15 cellular contexts compared by ENCODE assay signal in genomic region chr4:100985576-100985975, GRCh38.
DNase-seq lines count a peak whose midpoint lies in the region; ATAC-seq and TF ChIP-seq lines count a peak whose summit lies in the region.
"Had no signal": no experiment of that assay in that cellular context is flagged by ENCODE, and none has a peak within 500 bp of the region (broad histone marks: within the 10 kb centered on the region; RNA-seq: fewer than 3 reads in every experiment).

No MANE protein-coding gene starts in this region.

- no peak for ATAC-seq in left cardiac atrium
- ATAC-seq in GM21447 (IDR thresholded peaks at IDR 0.05; ENCODE audit: unreplicated experiment): no peak
- ATAC-seq in natural killer cell treated with Interleukin-12 subunit alpha and Interleukin-12 subunit beta and Interleukin-15 and Interleukin-18, amount 100 ng/mL, for 72 hours: no peak
- ATAC-seq in HG03521 (IDR thresholded peaks at IDR 0.05; ENCODE audit: unreplicated experiment): no peak
- ATAC-seq: CD8-positive, alpha-beta T cell had no signal

- H3K27me3 Mint-ChIP-seq in chondrocyte (ENCODE audit: low read depth) (no peaks in the 10 kb centered on the region), neural crest cell (ENCODE audit: low read depth) (no peaks in the 10 kb centered on the region)
- no peaks in the 10 kb centered on the region for H3K27me3 Mint-ChIP-seq in natural killer cell treated with Interleukin-12 subunit alpha and Interleukin-12 subunit beta and Interleukin-15 and Interleukin-18, amount 100 ng/mL, for 72 hours
- no peaks in the 10 kb centered on the region for H3K27me3 Mint-ChIP-seq in activated T-helper 1 cell treated with anti-CD3 and anti-CD28 coated beads, Interleukin-12 subunit alpha, Interleukin-12 subunit beta, Interleukin-2, Interleukin-4 antibody, amounts not matched to agents 30 ng/mL and 10 ng/mL and 1 ng/mL, durations not matched to agents 14 hours and 24 hours and 36 hours (ENCODE audit: insufficient read depth)

- no peaks in the 10 kb centered on the region for H3K36me3 ChIP-seq in cardiac muscle cell
- H3K36me3 ChIP-seq: BLaER1 had no signal

- peak overlapping the region; percentile 64 for H3K27ac ChIP-seq in cardiac muscle cell
- H3K27ac ChIP-seq: BLaER1 had no signal

- no peaks in the 10 kb centered on the region for H3K36me3 Mint-ChIP-seq in chondrocyte (ENCODE audit: low read depth)
- H3K36me3 Mint-ChIP-seq in neural crest cell (ENCODE audit: low read depth): peaks cover 2% of the 10 kb centered on the region
- H3K36me3 Mint-ChIP-seq in natural killer cell treated with Interleukin-12 subunit alpha and Interleukin-12 subunit beta and Interleukin-15 and Interleukin-18, amount 100 ng/mL, for 72 hours: no peaks in the 10 kb centered on the region
- H3K36me3 Mint-ChIP-seq in activated T-helper 1 cell treated with anti-CD3 and anti-CD28 coated beads, Interleukin-12 subunit alpha, Interleukin-12 subunit beta, Interleukin-2, Interleukin-4 antibody, amounts not matched to agents 30 ng/mL and 10 ng/mL and 1 ng/mL, durations not matched to agents 14 hours and 24 hours and 36 hours (ENCODE audit: low read depth): no peaks in the 10 kb centered on the region
- H3K36me3 Mint-ChIP-seq: CD8-positive, alpha-beta T cell had no signal

- H3K27me3 ChIP-seq in cardiac muscle cell: no peaks in the 10 kb centered on the region
- H3K27me3 ChIP-seq: BLaER1 had no signal

- no peak for TF ChIP-seq CTCF in cardiac muscle cell (IDR thresholded peaks at IDR 0.05; ENCODE audit: low read depth, low read length)
- no peak for TF ChIP-seq CTCF in chondrocyte (IDR thresholded peaks at IDR 0.05)
- TF ChIP-seq CTCF in neural crest cell (conservative IDR thresholded peaks at IDR 0.05): no peak

- no peaks in the 10 kb centered on the region for H3K9me3 ChIP-seq in cardiac muscle cell (ENCODE audit: low read depth)
- H3K9me3 ChIP-seq: BLaER1 had no signal

- DNase-seq in cardiac muscle cell (ENCODE audit: low read depth in 1 of 2, low spot score in 1 of 2) (no peak), left cardiac atrium (no peak), chondrocyte (ENCODE audit: low spot score) (no peak), neural crest cell (ENCODE audit: low read depth, low spot score) (no peak)
- DNase-seq in natural killer cell treated with Interleukin-12 subunit alpha and Interleukin-12 subunit beta and Interleukin-15 and Interleukin-18, amount 100 ng/mL, for 72 hours (ENCODE audit: low spot score): no peak
- no peak for DNase-seq in activated T-helper 1 cell treated with anti-CD3 and anti-CD28 coated beads, Interleukin-12 subunit alpha, Interleukin-12 subunit beta, Interleukin-2, Interleukin-4 antibody, amounts not matched to agents 30 ng/mL and 10 ng/mL and 1 ng/mL, durations not matched to agents 14 hours and 24 hours and 36 hours (ENCODE audit: low spot score)
- DNase-seq: CD8-positive, alpha-beta T cell; Karpas-422; NCI-H1105; NCI-H1694 treated with DMSO at 0.1 percent for 48 hours; NCI-H526 treated with DMSO at 0.1 percent for 48 hours; RPMI8226 had no signal

- H3K27ac Mint-ChIP-seq in chondrocyte (ENCODE audit: unreplicated experiment) (peak overlapping the region; percentile 6), neural crest cell (ENCODE audit: unreplicated experiment) (peak overlapping the region; percentile 86)
- no peak overlapping the region for H3K27ac Mint-ChIP-seq in natural killer cell treated with Interleukin-12 subunit alpha and Interleukin-12 subunit beta and Interleukin-15 and Interleukin-18, amount 100 ng/mL, for 72 hours
- no peak overlapping the region for H3K27ac Mint-ChIP-seq in activated T-helper 1 cell treated with anti-CD3 and anti-CD28 coated beads, Interleukin-12 subunit alpha, Interleukin-12 subunit beta, Interleukin-2, Interleukin-4 antibody, amounts not matched to agents 30 ng/mL and 10 ng/mL and 1 ng/mL, durations not matched to agents 14 hours and 24 hours and 36 hours
- H3K27ac Mint-ChIP-seq: CD8-positive, alpha-beta T cell had no signal

- no peak overlapping the region for H3K4me3 ChIP-seq in cardiac muscle cell
- H3K4me3 ChIP-seq: BLaER1 had no signal

- no peaks in the 10 kb centered on the region for H3K4me1 ChIP-seq in cardiac muscle cell (ENCODE audit: low read depth)
- H3K4me1 ChIP-seq: BLaER1 had no signal

- H3K4me3 Mint-ChIP-seq in chondrocyte (ENCODE audit: unreplicated experiment): no peak overlapping the region
- no peak overlapping the region for H3K4me3 Mint-ChIP-seq in neural crest cell
- no peak overlapping the region for H3K4me3 Mint-ChIP-seq in natural killer cell treated with Interleukin-12 subunit alpha and Interleukin-12 subunit beta and Interleukin-15 and Interleukin-18, amount 100 ng/mL, for 72 hours
- H3K4me3 Mint-ChIP-seq in activated T-helper 1 cell treated with anti-CD3 and anti-CD28 coated beads, Interleukin-12 subunit alpha, Interleukin-12 subunit beta, Interleukin-2, Interleukin-4 antibody, amounts not matched to agents 30 ng/mL and 10 ng/mL and 1 ng/mL, durations not matched to agents 14 hours and 24 hours and 36 hours: no peak overlapping the region
- H3K4me3 Mint-ChIP-seq: CD8-positive, alpha-beta T cell had no signal

- H3K4me1 Mint-ChIP-seq in chondrocyte (ENCODE audit: low read depth) (peaks cover 44% of the 10 kb centered on the region), neural crest cell (peaks cover 17% of the 10 kb centered on the region)
- H3K4me1 Mint-ChIP-seq in natural killer cell treated with Interleukin-12 subunit alpha and Interleukin-12 subunit beta and Interleukin-15 and Interleukin-18, amount 100 ng/mL, for 72 hours (ENCODE audit: low read depth in 2 of 2): peaks cover 20 to 21% of the 10 kb centered on the region in 2 donors
- no peaks in the 10 kb centered on the region for H3K4me1 Mint-ChIP-seq in activated T-helper 1 cell treated with anti-CD3 and anti-CD28 coated beads, Interleukin-12 subunit alpha, Interleukin-12 subunit beta, Interleukin-2, Interleukin-4 antibody, amounts not matched to agents 30 ng/mL and 10 ng/mL and 1 ng/mL, durations not matched to agents 14 hours and 24 hours and 36 hours (ENCODE audit: low read depth)

- H3K9me3 Mint-ChIP-seq in chondrocyte (ENCODE audit: low read depth) (no peaks in the 10 kb centered on the region), neural crest cell (peaks cover 7% of the 10 kb centered on the region)
- no peaks in the 10 kb centered on the region for H3K9me3 Mint-ChIP-seq in natural killer cell treated with Interleukin-12 subunit alpha and Interleukin-12 subunit beta and Interleukin-15 and Interleukin-18, amount 100 ng/mL, for 72 hours
- H3K9me3 Mint-ChIP-seq in activated T-helper 1 cell treated with anti-CD3 and anti-CD28 coated beads, Interleukin-12 subunit alpha, Interleukin-12 subunit beta, Interleukin-2, Interleukin-4 antibody, amounts not matched to agents 30 ng/mL and 10 ng/mL and 1 ng/mL, durations not matched to agents 14 hours and 24 hours and 36 hours: no peaks in the 10 kb centered on the region
- H3K9me3 Mint-ChIP-seq: CD8-positive, alpha-beta T cell had no signal

- intact Hi-C loops in left cardiac atrium (cut with DNase I): no loop called here
- intact Hi-C loops in activated T-helper 1 cell treated with anti-CD3 and anti-CD28 coated beads, Interleukin-12 subunit alpha, Interleukin-12 subunit beta, Interleukin-2, Interleukin-4 antibody, amounts not matched to agents 30 ng/mL and 10 ng/mL and 1 ng/mL, durations not matched to agents 14 hours and 24 hours and 36 hours (cut with micrococcal nuclease): no loop called here

Comparison
In these comparisons a context has a peak if more than half of its experiments do, and no peak if none do; other contexts are left out.
1. H3K27ac Mint-ChIP-seq: peak in chondrocyte (single experiment) and neural crest cell (single experiment); none in natural killer cell treated with Interleukin-12 subunit alpha and Interleukin-12 subunit beta and Interleukin-15 and Interleukin-18, amount 100 ng/mL, for 72 hours (0 of 2) and activated T-helper 1 cell treated with anti-CD3 and anti-CD28 coated beads, Interleukin-12 subunit alpha, Interleukin-12 subunit beta, Interleukin-2, Interleukin-4 antibody, amounts not matched to agents 30 ng/mL and 10 ng/mL and 1 ng/mL, durations not matched to agents 14 hours and 24 hours and 36 hours (single experiment).